Comparison of ENCODE assay signal across 8 cellular contexts in genomic region chr19:57152921-57153320, GRCh38. TPM values are rescaled to one million over a fixed set of nuclear protein-coding genes. Genes with fewer than 3 reads are reported as not detected.
"Had no signal": no experiment of that assay in that cellular context is flagged by ENCODE, and none has a peak within 500 bp of the region (broad histone marks: within the 10 kb centered on the region; RNA-seq: fewer than 3 reads in every experiment).

No MANE protein-coding gene starts in this region.

- H3K4me3 ChIP-seq: GM23338, K562 had no signal

- ATAC-seq: GM23338, K562 had no signal

- H3K27ac ChIP-seq: HL-60 had no signal

- DNase-seq: H9, HCEC 1CT, IMR-90, KG1 had no signal

RNA-seq across cellular contexts. Expression of gene ZIM3, which starts 7.9 kb away (rescaled TPM):
- total RNA-seq: GM23338, H1, H9, IMR-90, K562 had no signal
- polyA plus RNA-seq: GM23338, H1, IMR-90, K562 had no signal

RNA-seq across cellular contexts. Expression of gene DUXA, which starts 14.4 kb away (rescaled TPM):
- total RNA-seq: GM23338, H1, H9, IMR-90, K562 had no signal
- polyA plus RNA-seq: GM23338, H1, IMR-90, K562 had no signal

RNA-seq across cellular contexts. Expression of gene USP29, which starts 33.1 kb away (rescaled TPM):
- total RNA-seq: GM23338, H1, H9, IMR-90, K562 had no signal
- polyA plus RNA-seq: GM23338, H1, IMR-90, K562 had no signal
